Comparison of ENCODE assay signal across 17 cellular contexts in the genomic region with DNA sequence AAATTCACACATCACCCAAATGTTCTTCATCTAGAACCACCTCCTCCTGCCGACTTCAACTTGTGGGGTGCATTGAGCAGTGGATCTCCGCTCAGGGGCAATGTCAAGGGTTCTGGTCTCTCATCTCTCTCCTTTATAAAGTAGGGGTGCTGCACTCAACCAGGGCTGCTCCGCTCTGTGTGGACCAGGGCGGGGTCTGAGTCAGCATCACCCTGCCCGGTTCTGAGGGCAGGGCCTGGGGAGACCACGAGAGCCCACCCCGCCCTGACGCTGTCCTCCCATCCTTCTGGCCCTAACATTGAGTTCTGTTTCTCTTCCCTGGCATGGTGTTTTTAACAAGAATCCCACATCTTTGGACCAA.
DNase-seq lines count a peak whose midpoint lies in the region; ATAC-seq and TF ChIP-seq lines count a peak whose summit lies in the region.
"Had no signal": no experiment of that assay in that cellular context is flagged by ENCODE, and none has a peak within 500 bp of the region (broad histone marks: within the 10 kb centered on the region; RNA-seq: fewer than 3 reads in every experiment).

No MANE protein-coding gene starts in this region.

- H3K9me3 ChIP-seq in right atrium auricular region (no peaks in the 10 kb centered on the region), left ventricle myocardium inferior (replicated peaks) (no peaks in the 10 kb centered on the region), esophagus muscularis mucosa (no peaks in the 10 kb centered on the region)
- H3K9me3 ChIP-seq: HAP-1 had no signal

- H3K4me1 ChIP-seq in right atrium auricular region (no peaks in the 10 kb centered on the region), left ventricle myocardium inferior (no peaks in the 10 kb centered on the region), esophagus muscularis mucosa (peaks cover 0 to 3% (median 0%) of the 10 kb centered on the region in 4 donors)
- H3K4me1 ChIP-seq: HAP-1 had no signal

- H3K9me3 Mint-ChIP-seq in osteocyte (ENCODE audit: unreplicated experiment), result no peaks in the 10 kb centered on the region
- H3K9me3 Mint-ChIP-seq: CD4-positive, CD25-positive, alpha-beta regulatory T cell had no signal

- H3K36me3 ChIP-seq in right atrium auricular region (no peaks in the 10 kb centered on the region), left ventricle myocardium inferior (no peaks in the 10 kb centered on the region), esophagus muscularis mucosa (no peaks in the 10 kb centered on the region)
- H3K36me3 ChIP-seq: BLaER1 treated with 17β-estradiol and CSF1 and Interleukin-3, amounts not matched to agents 10 nM and 100 nM; HAP-1 had no signal

- TF ChIP-seq CTCF in right atrium auricular region (IDR thresholded peaks at IDR 0.05), result no peak
- no peak for TF ChIP-seq CTCF in left ventricle myocardium inferior (IDR thresholded peaks at IDR 0.05; ENCODE audit: borderline replicate concordance)
- no peak for TF ChIP-seq CTCF in esophagus muscularis mucosa (IDR thresholded peaks at IDR 0.05)
- TF ChIP-seq CTCF in osteocyte (IDR thresholded peaks at IDR 0.05), result no peak

- ATAC-seq in HG03565 (IDR thresholded peaks at IDR 0.05; ENCODE audit: unreplicated experiment) (no peak), Right ventricle myocardium inferior (no peak)

- H3K27me3 Mint-ChIP-seq in osteocyte (ENCODE audit: unreplicated experiment), result no peaks in the 10 kb centered on the region
- H3K27me3 Mint-ChIP-seq: CD4-positive, CD25-positive, alpha-beta regulatory T cell had no signal

- TF ChIP-seq POLR2A in esophagus muscularis mucosa (IDR thresholded peaks at IDR 0.05; ENCODE audit: low read depth), result no peak

- intact Hi-C loops in left ventricle myocardium inferior (cut with micrococcal nuclease) (no loop called here), esophagus muscularis mucosa (cut with DNase I) (no loop called here), Right ventricle myocardium inferior (cut with DNase I) (no loop called here)

- no peak overlapping the region for H3K4me3 Mint-ChIP-seq in osteocyte (ENCODE audit: unreplicated experiment)
- H3K4me3 Mint-ChIP-seq: CD4-positive, CD25-positive, alpha-beta regulatory T cell had no signal

- WGBS in esophagus muscularis mucosa, result 93% methylated on average over 7 of the region's 8 CpGs

- H3K4me1 Mint-ChIP-seq in osteocyte (ENCODE audit: unreplicated experiment), result no peaks in the 10 kb centered on the region

- TF ChIP-seq EP300 in esophagus muscularis mucosa (IDR thresholded peaks at IDR 0.05), result no peak

- no peaks in the 10 kb centered on the region for H3K36me3 Mint-ChIP-seq in osteocyte (ENCODE audit: unreplicated experiment)
- H3K36me3 Mint-ChIP-seq: CD4-positive, CD25-positive, alpha-beta regulatory T cell had no signal

- no peak overlapping the region for H3K27ac Mint-ChIP-seq in osteocyte (ENCODE audit: unreplicated experiment)
- H3K27ac Mint-ChIP-seq: CD4-positive, CD25-positive, alpha-beta regulatory T cell had no signal

- H3K27me3 ChIP-seq in right atrium auricular region (no peaks in the 10 kb centered on the region), left ventricle myocardium inferior (ENCODE audit: low read depth) (peaks cover 61% of the 10 kb centered on the region), esophagus muscularis mucosa (peaks cover 0 to 30% (median 0%) of the 10 kb centered on the region in 4 donors)

- DNase-seq in right atrium auricular region (ENCODE audit: low spot score) (peak; percentile 34), left ventricle myocardium inferior (no peak), esophagus muscularis mucosa (ENCODE audit: extremely low spot score) (peak; percentile 72), osteocyte (ENCODE audit: extremely low spot score, unreplicated experiment) (peak; percentile 64), DMS114 treated with DMSO at 0.1 percent for 48 hours (lab: John Stamatoyannopoulos, UW; ENCODE audit: unreplicated experiment) (no peak), Right ventricle myocardium inferior (ENCODE audit: missing footprints) (no peak)
- DNase-seq in activated CD4-positive, alpha-beta T cell treated with anti-CD3 and anti-CD28 coated beads, Interleukin-2, amount 50 U/mL, for 4 hours, result no peak
- DNase-seq: ACHN; Calu3; CD4-positive, CD25-positive, alpha-beta regulatory T cell; DMS 273 treated with DMSO at 0.1 percent for 48 hours; DMS79 treated with DMSO at 0.1 percent for 48 hours; GDM1; GOT3 had no signal

- no peak overlapping the region for H3K4me3 ChIP-seq in right atrium auricular region
- no peak overlapping the region for H3K4me3 ChIP-seq in left ventricle myocardium inferior
- H3K4me3 ChIP-seq in esophagus muscularis mucosa, result no peak overlapping the region
- H3K4me3 ChIP-seq: BLaER1 treated with 17β-estradiol and CSF1 and Interleukin-3, amounts not matched to agents 10 nM and 100 nM; HAP-1 had no signal

- H3K27ac ChIP-seq in right atrium auricular region (no peak overlapping the region), left ventricle myocardium inferior (replicated peaks) (no peak overlapping the region), esophagus muscularis mucosa (replicated peaks in 1 of 4) (no peak overlapping the region)
- H3K27ac ChIP-seq: BLaER1 treated with 17β-estradiol and CSF1 and Interleukin-3, amounts not matched to agents 10 nM and 100 nM had no signal

Comparison
In these comparisons a context has a peak if more than half of its experiments do, and no peak if none do; other contexts are left out.
1. DNase-seq: peak in right atrium auricular region (single experiment), esophagus muscularis mucosa (single experiment) and osteocyte (single experiment); none in left ventricle myocardium inferior (single experiment), DMS114 treated with DMSO at 0.1 percent for 48 hours (single experiment), activated CD4-positive, alpha-beta T cell treated with anti-CD3 and anti-CD28 coated beads, Interleukin-2, amount 50 U/mL, for 4 hours (0 of 2) and Right ventricle myocardium inferior (single experiment).